Comparison of ENCODE assay signal across 7 cellular contexts in the genomic region with DNA sequence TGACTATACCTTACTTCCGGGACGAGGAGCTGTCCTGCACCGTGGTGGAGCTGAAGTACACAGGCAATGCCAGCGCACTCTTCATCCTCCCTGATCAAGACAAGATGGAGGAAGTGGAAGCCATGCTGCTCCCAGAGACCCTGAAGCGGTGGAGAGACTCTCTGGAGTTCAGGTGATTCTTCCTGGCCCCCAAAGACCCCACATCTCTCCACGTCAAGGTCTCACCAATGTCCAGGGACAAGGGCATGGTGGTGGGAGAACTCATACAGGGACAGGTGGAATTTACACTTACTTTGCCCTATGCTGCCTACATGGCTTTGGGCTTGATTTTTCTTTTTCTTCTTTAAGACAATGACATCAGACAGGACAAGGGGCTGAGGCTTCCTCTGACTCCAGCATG. TPM values are rescaled to one million over a fixed set of nuclear protein-coding genes. Genes with fewer than 3 reads are reported as not detected.
"Had no signal": no experiment of that assay in that cellular context is flagged by ENCODE, and none has a peak within 500 bp of the region (broad histone marks: within the 10 kb centered on the region; RNA-seq: fewer than 3 reads in every experiment).

No MANE protein-coding gene starts in this region.

- ATAC-seq: GM23338, K562 had no signal

- FAIRE-seq: H1, H54, K562 had no signal

- H2AFZ ChIP-seq: GM23338 had no signal

- H3K4me2 ChIP-seq: GM23338 had no signal

- DNase-seq: H9, HCEC 1CT, IMR-90 had no signal

- H3K4me3 ChIP-seq: GM23338, K562 had no signal

RNA-seq across cellular contexts. Expression of gene SERPINA3, which starts 7.1 kb away (rescaled TPM):
- total RNA-seq: GM23338, H1, H9 had no signal
- polyA plus RNA-seq: GM23338, H1, K562 had no signal

RNA-seq across cellular contexts. Expression of gene SERPINA5, which starts 38.1 kb away (rescaled TPM):
- total RNA-seq: IMR-90 had no signal
- polyA plus RNA-seq: IMR-90, K562 had no signal

RNA-seq across cellular contexts. Expression of gene SERPINA4, which starts 58.1 kb away (rescaled TPM):
- total RNA-seq: GM23338, H1, H9, IMR-90, K562 had no signal
- polyA plus RNA-seq: GM23338, H1, IMR-90, K562 had no signal
